Comparison of ENCODE assay signal across 8 cellular contexts in the genomic region with DNA sequence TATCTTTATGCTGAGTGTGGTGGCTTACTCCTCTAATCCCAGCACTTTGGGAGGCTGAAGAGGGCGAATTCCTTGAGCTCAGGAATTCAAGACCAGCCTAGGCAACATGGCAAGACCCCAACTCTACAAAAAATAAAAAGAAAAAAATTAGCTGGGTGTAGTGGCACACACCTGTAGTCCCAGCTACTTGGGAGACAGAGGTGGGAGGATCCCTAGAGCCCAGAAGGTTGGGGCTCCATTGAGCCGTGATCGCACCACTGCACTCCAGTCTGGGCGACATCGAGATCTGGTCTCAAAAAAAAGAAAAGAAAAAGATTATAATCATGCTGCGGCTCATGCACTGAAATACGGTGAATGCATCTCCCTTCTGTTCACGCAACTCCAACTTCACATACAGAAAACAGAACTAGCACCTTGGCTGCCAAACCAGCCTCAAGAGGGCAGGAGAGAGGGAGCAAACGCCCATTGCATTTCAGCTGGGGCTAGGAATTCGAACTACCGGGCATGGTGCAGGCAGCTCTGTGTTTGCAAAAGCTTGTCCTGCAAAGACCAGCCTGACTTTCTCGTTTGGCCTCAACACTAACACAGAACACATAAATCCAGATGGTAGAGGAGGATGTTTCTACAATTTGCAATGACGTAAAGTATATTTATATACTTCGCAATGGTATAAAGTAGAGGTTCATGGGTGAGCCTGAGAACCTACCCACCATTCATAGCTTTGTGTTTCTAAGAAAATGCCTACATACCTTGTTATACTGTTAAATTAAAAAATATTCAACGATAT. TPM values are rescaled to one million over a fixed set of nuclear protein-coding genes. Genes with fewer than 3 reads are reported as not detected.
DNase-seq lines count a peak whose midpoint lies in the region; ATAC-seq and TF ChIP-seq lines count a peak whose summit lies in the region.

No MANE protein-coding gene starts in this region.

- TF ChIP-seq CTCF in right lobe of liver (IDR thresholded peaks at IDR 0.05) = peak; percentile 59 to 90 (median 85)

- no peak overlapping the region for H3K27ac Mint-ChIP-seq in activated CD4-positive, alpha-beta T cell treated with anti-CD3 and anti-CD28 coated beads for 36 hours

- no peaks in the 10 kb centered on the region for H3K27me3 ChIP-seq in right lobe of liver

- POLR2A ChIA-PET in activated CD4-positive, alpha-beta T cell treated with anti-CD3 and anti-CD28 coated beads for 36 hours (lab: Charles Lee) = interaction anchor here (0.7 to 1.0 kb wide), 2 partner anchors 24 to 185 kb away, joined by 3 to 4 read pairs; a partner anchor contains a TSS

- H3K4me3 Mint-ChIP-seq in activated CD4-positive, alpha-beta T cell treated with anti-CD3 and anti-CD28 coated beads for 36 hours = no peak overlapping the region

- H3K4me3 ChIP-seq in right lobe of liver = no peak overlapping the region

- peak; percentile 87 for ATAC-seq in activated CD4-positive, alpha-beta T cell treated with anti-CD3 and anti-CD28 coated beads for 36 hours
- ATAC-seq in right lobe of liver = peak; percentile 95 to 100 (median 99)
- ATAC-seq in HG02642 (IDR thresholded peaks at IDR 0.05; ENCODE audit: poor library complexity, unreplicated experiment) = no peak

- WGBS in right lobe of liver (ENCODE audit: insufficient coverage, low coverage, low lambda C conversion rate, missing lambda C conversion rate) = 28% methylated on average over 14 of the region's 15 CpGs

- H3K27me3 Mint-ChIP-seq in activated CD4-positive, alpha-beta T cell treated with anti-CD3 and anti-CD28 coated beads for 36 hours = peaks cover 2% of the 10 kb centered on the region

- DNase-seq in NCI-H524 (lab: John Stamatoyannopoulos, UW) (peak; percentile 32 to 72), NCI-H524 treated with DMSO at 0.1 percent for 48 hours (lab: John Stamatoyannopoulos, UW) (no peak), NCI-H2196 (lab: John Stamatoyannopoulos, UW; ENCODE audit: unreplicated experiment) (peak; percentile 23), dedifferentiated amniotic fluid mesenchymal stem cell (ENCODE audit: extremely low spot score) (peak; percentile 69), right lobe of liver (peak; percentile 64 to 76 (median 67))
- peak; percentile 71 for DNase-seq in activated CD4-positive, alpha-beta T cell treated with anti-CD3 and anti-CD28 coated beads for 36 hours
- peak; percentile 25 for DNase-seq in stimulated activated CD8-positive, alpha-beta memory T cell treated with anti-CD3 and anti-CD28 coated beads, Interleukin-15, amount 100 ng/mL, for 1 hour (ENCODE audit: low read depth)

- H3K9me3 ChIP-seq in right lobe of liver = no peaks in the 10 kb centered on the region

- H3K4me1 ChIP-seq in right lobe of liver = peaks cover 0 to 3% (median 0%) of the 10 kb centered on the region in 4 donors

- H3K36me3 ChIP-seq in right lobe of liver = no peaks in the 10 kb centered on the region

- TF ChIP-seq POLR2A in right lobe of liver (IDR thresholded peaks at IDR 0.05) = no peak

- H3K27ac ChIP-seq in right lobe of liver = no peak overlapping the region

- H3K36me3 Mint-ChIP-seq in activated CD4-positive, alpha-beta T cell treated with anti-CD3 and anti-CD28 coated beads for 36 hours (ENCODE audit: low read depth) = no peaks in the 10 kb centered on the region

- peaks cover 4% of the 10 kb centered on the region for H3K4me1 Mint-ChIP-seq in activated CD4-positive, alpha-beta T cell treated with anti-CD3 and anti-CD28 coated beads for 36 hours

- intact Hi-C loops in activated CD4-positive, alpha-beta T cell treated with anti-CD3 and anti-CD28 coated beads for 36 hours (cut with DNase I, micrococcal nuclease) = loop anchor here in 1 of 2 experiments (1.0 kb wide), 1 partner anchor 186 kb away; no protein-coding TSS in a partner anchor
- intact Hi-C loops in right lobe of liver (cut with DNase I) = no loop called here

- CTCF ChIA-PET in activated CD4-positive, alpha-beta T cell treated with anti-CD3 and anti-CD28 coated beads for 36 hours (lab: Charles Lee) = interaction anchor here (0.6 to 1.5 kb wide), 11 partner anchors 8 to 1286 kb away, joined by 3 to 16 read pairs (median 3); no protein-coding TSS in a partner anchor

- H3K9me3 Mint-ChIP-seq in activated CD4-positive, alpha-beta T cell treated with anti-CD3 and anti-CD28 coated beads for 36 hours (ENCODE audit: low read depth) = no peaks in the 10 kb centered on the region

RNA-seq across cellular contexts. Expression of a gene that starts 6.3 kb away (rescaled TPM):
- total RNA-seq in activated CD4-positive, alpha-beta T cell treated with anti-CD3 and anti-CD28 coated beads for 36 hours = under 1 TPM; 0.58 to 0.89 TPM
- total RNA-seq in right lobe of liver = 1 to 10 TPM in 5 of 6 experiments, under 1 TPM in 1; 0.74 to 3.2 (median 2.2) TPM

RNA-seq across cellular contexts. Expression of a gene that starts 24.0 kb away (rescaled TPM):
- 1,000 to 10,000 TPM; 2,519 to 3,155 TPM for total RNA-seq in activated CD4-positive, alpha-beta T cell treated with anti-CD3 and anti-CD28 coated beads for 36 hours
- 100 to 1,000 TPM; 648 to 905 (median 743) TPM for total RNA-seq in right lobe of liver

RNA-seq across cellular contexts. Expression of a gene that starts 56.1 kb away (rescaled TPM):
- 10 to 100 TPM; 15.0 to 17.1 TPM for total RNA-seq in activated CD4-positive, alpha-beta T cell treated with anti-CD3 and anti-CD28 coated beads for 36 hours
- total RNA-seq in right lobe of liver = 10 to 100 TPM in 4 of 6 experiments, 1 to 10 TPM in 2; 8.9 to 17.0 (median 11.1) TPM
